Comparison of ENCODE assay signal across 8 cellular contexts in the genomic region with DNA sequence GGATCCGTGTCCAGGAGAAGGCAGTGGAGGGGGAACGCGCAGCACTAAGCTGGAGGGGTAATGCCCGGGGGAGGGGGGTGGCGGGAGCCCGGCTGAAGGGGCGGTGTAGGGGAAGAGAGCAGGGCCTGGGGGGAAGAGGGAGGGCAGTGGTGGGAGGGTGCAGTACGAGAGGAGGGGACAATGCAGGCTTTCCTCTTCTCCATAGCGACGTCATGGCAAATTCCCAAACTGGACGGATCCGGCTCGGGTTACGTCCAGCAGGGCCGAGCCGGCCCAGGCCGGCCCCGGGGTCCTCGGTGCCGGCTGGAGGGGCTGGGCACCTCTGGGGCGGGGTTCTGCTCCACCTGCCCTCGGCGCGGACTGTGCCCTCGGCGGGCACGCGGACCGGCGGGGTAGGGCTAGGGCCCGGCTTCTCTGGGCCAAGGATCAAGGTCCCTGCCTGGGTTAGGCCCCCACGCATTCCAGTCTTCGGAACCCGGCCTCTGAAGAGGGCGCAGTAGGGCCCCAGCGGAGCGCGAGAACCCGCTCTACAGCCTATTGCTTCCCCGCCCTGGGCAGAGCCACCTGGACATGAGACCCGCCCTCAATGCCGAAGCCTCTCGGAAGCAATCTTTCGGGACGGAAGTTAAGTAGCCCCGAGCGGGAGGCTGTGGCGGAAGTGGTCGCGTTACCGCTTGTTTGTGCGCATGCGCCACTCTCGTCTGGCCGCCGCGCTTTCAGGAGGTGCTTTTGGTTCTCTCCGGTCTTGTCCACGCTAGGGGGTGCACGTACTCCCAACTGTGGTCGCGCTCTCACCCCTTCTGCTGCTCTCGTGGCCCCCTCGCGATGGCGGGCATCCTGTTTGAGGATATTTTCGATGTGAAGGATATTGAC. TPM values are rescaled to one million over a fixed set of nuclear protein-coding genes. Genes with fewer than 3 reads are reported as not detected.
A peak's percentile ranks its signal among the peaks of the same experiment; 100 is the strongest.
DNase-seq lines count a peak whose midpoint lies in the region; ATAC-seq, FAIRE-seq and TF ChIP-seq lines count a peak whose summit lies in the region.

No MANE protein-coding gene starts in this region.

- no peaks in the 10 kb centered on the region for H3K27me3 Mint-ChIP-seq in Calu3 (ENCODE audit: unreplicated experiment)
- no peaks in the 10 kb centered on the region for H3K27me3 Mint-ChIP-seq in mesothelial cell of epicardium (ENCODE audit: low read depth)

- intact Hi-C loops in Calu3 (cut with micrococcal nuclease; ENCODE audit: unreplicated experiment), result no loop called here

- DNase-seq in Calu3 (peak; percentile 99), HUDEP-2 (lab: John Stamatoyannopoulos, UW; ENCODE audit: unreplicated experiment in 76 of 76) (peak; percentile 56 to 98 (median 94)), NOMO-1 treated with dmso at 0.1 percent for 144 hours (lab: John Stamatoyannopoulos, UW; ENCODE audit: unreplicated experiment) (peak; percentile 99), mesothelial cell of epicardium (ENCODE audit: low spot score in 2 of 2, unreplicated experiment in 2 of 2) (peak; percentile 93 to 97)
- DNase-seq in activated CD8-positive, alpha-beta memory T cell treated with anti-CD3 and anti-CD28 coated beads, Interleukin-2, amount 50 U/mL, for 24 hours (ENCODE audit: extremely low read depth), result peak; percentile 90
- peak; percentile 95 to 96 for DNase-seq in stimulated activated CD8-positive, alpha-beta memory T cell treated with anti-CD3 and anti-CD28 coated beads, Interleukin-15, amount 100 ng/mL, for 48 hours (ENCODE audit: low read depth in 2 of 2)

- peaks cover 34% of the 10 kb centered on the region for H3K4me1 Mint-ChIP-seq in Calu3 (ENCODE audit: low read depth, unreplicated experiment)
- peaks cover 28% of the 10 kb centered on the region for H3K4me1 Mint-ChIP-seq in mesothelial cell of epicardium

- peak overlapping the region; percentile 88 for H3K4me3 Mint-ChIP-seq in Calu3 (ENCODE audit: low read depth, unreplicated experiment)
- H3K4me3 Mint-ChIP-seq in mesothelial cell of epicardium, result peak overlapping the region; percentile 91

- H3K36me3 Mint-ChIP-seq in Calu3 (ENCODE audit: insufficient read depth, unreplicated experiment), result peaks cover 82% of the 10 kb centered on the region
- peaks cover 17% of the 10 kb centered on the region for H3K36me3 Mint-ChIP-seq in mesothelial cell of epicardium

- CTCF ChIA-PET in Calu3 (lab: Charles Lee), result interaction anchor here (0.6 to 1.5 kb wide), 10 partner anchors 7 to 182 kb away, joined by 3 to 10 read pairs (median 4); no protein-coding TSS in a partner anchor

- H3K9me3 Mint-ChIP-seq in Calu3 (ENCODE audit: low read depth, unreplicated experiment), result no peaks in the 10 kb centered on the region
- no peaks in the 10 kb centered on the region for H3K9me3 Mint-ChIP-seq in mesothelial cell of epicardium

- TSS peak; percentile 54 for BruUV-seq in Calu3 (replicated peaks; lab: Mats Ljungman, UMichigan)

- TF ChIP-seq CTCF in Calu3 (IDR thresholded peaks at IDR 0.05; ENCODE audit: unreplicated experiment), result peak; percentile 80
- peak; percentile 26 for TF ChIP-seq CTCF in mesothelial cell of epicardium (IDR thresholded peaks at IDR 0.05; ENCODE audit: unreplicated experiment)

- ATAC-seq in GM21381 (IDR thresholded peaks at IDR 0.05; ENCODE audit: unreplicated experiment), result peak; percentile 80

- peak; percentile 93 for FAIRE-seq in endometrium (lab: Jason Lieb, UNC)

- H3K27ac Mint-ChIP-seq in Calu3 (ENCODE audit: unreplicated experiment) (peak overlapping the region; percentile 88), mesothelial cell of epicardium (peak overlapping the region; percentile 98)

RNA-seq across cellular contexts. Expression of gene POLR2H, which starts 1.4 kb away (rescaled TPM):
- total RNA-seq in Calu3 (2022) (128 and 131 TPM in 2 replicates), mesothelial cell of epicardium (76.4 to 82.4 TPM (median 78.7 TPM) in 3 replicates)

RNA-seq across cellular contexts. Expression of gene CLCN2, which starts 1.5 kb away (rescaled TPM):
- total RNA-seq in Calu3 (2022) (22.9 and 25.3 TPM in 2 replicates), mesothelial cell of epicardium (16.6 to 17.0 TPM (median 16.9 TPM) in 3 replicates)

RNA-seq across cellular contexts. Expression of gene THPO, which starts 15.1 kb away (rescaled TPM):
- not detected in 2 replicates for total RNA-seq in Calu3 (2022)
- total RNA-seq in mesothelial cell of epicardium, result 0.56 to 1.1 TPM (median 0.63 TPM) in 3 replicates

RNA-seq across cellular contexts. Expression of gene CHRD, which starts 16.9 kb away (rescaled TPM):
- total RNA-seq in Calu3 (2022), result not detected in 2 replicates
- total RNA-seq in mesothelial cell of epicardium, result 5.6 to 6.8 TPM (median 6.4 TPM) in 3 replicates

RNA-seq across cellular contexts. Expression of gene FAM131A, which starts 25.5 kb away (rescaled TPM):
- total RNA-seq in Calu3 (2022) (24.4 and 29.2 TPM in 2 replicates), mesothelial cell of epicardium (14.3 to 17.4 TPM (median 15.1 TPM) in 3 replicates)

Comparison
In these comparisons a context has a peak if more than half of its experiments do, and no peak if none do; other contexts are left out.
1. Peak in every context shown above with its lines: DNase-seq and ATAC-seq.